ENCODE assay signal across 8 cellular contexts in the genomic region with DNA sequence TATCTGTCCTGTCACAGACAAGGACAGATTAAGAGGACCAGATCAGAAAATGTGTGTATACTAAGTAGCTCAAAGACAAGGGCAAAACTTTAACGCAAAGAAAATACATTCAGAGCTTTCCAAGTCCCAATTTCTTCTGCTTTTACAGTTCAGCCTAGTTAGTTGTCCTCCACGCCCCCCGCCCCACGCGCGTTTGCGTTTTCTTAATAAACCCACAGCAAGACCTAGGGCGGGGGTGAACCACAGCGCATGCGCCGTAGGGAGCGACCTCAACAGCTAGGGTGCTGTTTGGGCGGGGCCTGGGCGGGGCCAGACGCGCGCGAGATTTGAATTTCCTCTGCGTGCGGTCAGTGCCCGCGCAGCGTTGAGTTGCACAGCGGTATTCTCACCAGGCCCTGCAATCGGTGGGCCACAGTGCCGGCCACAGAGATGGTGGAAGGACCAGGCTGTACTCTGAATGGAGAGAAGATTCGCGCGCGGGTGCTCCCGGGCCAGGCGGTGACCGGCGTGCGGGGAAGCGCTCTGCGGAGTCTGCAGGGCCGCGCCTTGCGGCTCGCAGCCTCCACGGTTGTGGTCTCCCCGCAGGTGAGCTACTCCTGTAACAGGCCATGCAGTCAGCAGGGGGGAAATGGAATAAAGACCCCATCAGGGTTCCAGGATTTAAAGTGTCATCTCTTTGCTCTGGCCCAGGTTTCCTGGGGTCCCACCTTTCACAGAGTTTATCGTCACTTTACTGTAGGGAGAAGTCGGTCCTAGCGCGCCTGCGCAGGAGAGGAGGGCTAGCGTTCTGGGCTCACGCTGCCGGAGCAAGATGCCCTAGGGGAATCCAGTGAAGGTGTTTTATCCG.
A peak's percentile ranks its signal among the peaks of the same experiment; 100 is the strongest.
DNase-seq lines count a peak whose midpoint lies in the region; ATAC-seq and TF ChIP-seq lines count a peak whose summit lies in the region.

A gene with protein sequence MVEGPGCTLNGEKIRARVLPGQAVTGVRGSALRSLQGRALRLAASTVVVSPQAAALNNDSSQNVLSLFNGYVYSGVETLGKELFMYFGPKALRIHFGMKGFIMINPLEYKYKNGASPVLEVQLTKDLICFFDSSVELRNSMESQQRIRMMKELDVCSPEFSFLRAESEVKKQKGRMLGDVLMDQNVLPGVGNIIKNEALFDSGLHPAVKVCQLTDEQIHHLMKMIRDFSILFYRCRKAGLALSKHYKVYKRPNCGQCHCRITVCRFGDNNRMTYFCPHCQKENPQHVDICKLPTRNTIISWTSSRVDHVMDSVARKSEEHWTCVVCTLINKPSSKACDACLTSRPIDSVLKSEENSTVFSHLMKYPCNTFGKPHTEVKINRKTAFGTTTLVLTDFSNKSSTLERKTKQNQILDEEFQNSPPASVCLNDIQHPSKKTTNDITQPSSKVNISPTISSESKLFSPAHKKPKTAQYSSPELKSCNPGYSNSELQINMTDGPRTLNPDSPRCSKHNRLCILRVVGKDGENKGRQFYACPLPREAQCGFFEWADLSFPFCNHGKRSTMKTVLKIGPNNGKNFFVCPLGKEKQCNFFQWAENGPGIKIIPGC (plus strand): TSS at position 350 of the 847 bp plus-strand sequence. CDS start 80 bp downstream, at position 430.

- no peaks in the 10 kb centered on the region for H3K9me3 Mint-ChIP-seq in nephron

- H3K4me3 ChIP-seq in DOHH2 (ENCODE audit: low read length) (peak within 1 kb of the TSS; percentile 97), fibroblast of pulmonary artery (replicated peaks; ENCODE audit: low read depth, low read length) (peak within 1 kb of the TSS; percentile 88)

- peaks cover 11% of the 10 kb centered on the region for H3K4me1 Mint-ChIP-seq in nephron

- H3K9me3 ChIP-seq in DOHH2 (ENCODE audit: control insufficient read depth, insufficient read depth, low read length) = no peaks in the 10 kb centered on the region
- no peaks in the 10 kb centered on the region for H3K9me3 ChIP-seq in KOPT-K1 (ENCODE audit: insufficient read depth, low read length, poor library complexity, severe bottlenecking)

- H4K20me1 ChIP-seq in DOHH2 (ENCODE audit: control insufficient read depth, insufficient read depth, low read depth, low read length) = peaks cover 5% of the 10 kb centered on the region; the same call in 1 of the 2 replicates

- H3K27ac Mint-ChIP-seq in nephron = peak within 1 kb of the TSS; percentile 0 to 78 (median 9)

- H3K27ac ChIP-seq in DOHH2 (ENCODE audit: low read depth, low read length) (peak within 1 kb of the TSS; percentile 64), KOPT-K1 (ENCODE audit: low read depth, low read length, poor library complexity, severe bottlenecking) (peak within 1 kb of the TSS; percentile 97)

- peak within 1 kb of the TSS; percentile 80 to 96 (median 93) for H3K4me3 Mint-ChIP-seq in nephron

- peak; percentile 91 for DNase-seq in RKO (ENCODE audit: low spot score)
- peak; percentile 88 for DNase-seq in activated T-helper 1 cell treated with Interleukin-2 at 50 U/mL for 16 hours (ENCODE audit: low read depth)
- DNase-seq in fibroblast of pulmonary artery (ENCODE audit: low read depth) = peak; percentile 92
- DNase-seq in stimulated activated naive CD8-positive, alpha-beta T cell treated with anti-CD3 and anti-CD28 coated beads, Interleukin-15, Interleukin-2, amounts not matched to agents 100 U/mL and 50 U/mL, for 24 hours = peak; percentile 97

- peaks cover 50% of the 10 kb centered on the region for H3K79me2 ChIP-seq in DOHH2 (ENCODE audit: control insufficient read depth, low read length)

- no peaks in the 10 kb centered on the region for H3K36me3 Mint-ChIP-seq in nephron (ENCODE audit: low read depth)

- peaks cover 47% of the 10 kb centered on the region for H3K4me1 ChIP-seq in DOHH2 (ENCODE audit: control insufficient read depth, low read length)

- peak within 1 kb of the TSS; percentile 92 for H3K4me2 ChIP-seq in DOHH2 (ENCODE audit: low read length)

- H3K27me3 ChIP-seq in DOHH2 (ENCODE audit: control insufficient read depth, low read length) = no peaks in the 10 kb centered on the region

- no peaks in the 10 kb centered on the region for H3K27me3 Mint-ChIP-seq in nephron (ENCODE audit: low read depth)

- H3K36me3 ChIP-seq in DOHH2 (ENCODE audit: control insufficient read depth, low read length) (peaks cover 39% of the 10 kb centered on the region), KOPT-K1 (ENCODE audit: insufficient read depth, low read length) (peaks cover 26% of the 10 kb centered on the region)

- no peak for TF ChIP-seq CTCF in DOHH2 (IDR thresholded peaks at IDR 0.05; ENCODE audit: low read depth, low read length, poor library complexity, severe bottlenecking)
- no peak for TF ChIP-seq CTCF in fibroblast of pulmonary artery (IDR thresholded peaks at IDR 0.05; ENCODE audit: low read length, missing control alignments)
- TF ChIP-seq CTCF in nephron (IDR thresholded peaks at IDR 0.05; ENCODE audit: unreplicated experiment in 3 of 3) = no peak

- peak; percentile 88 for ATAC-seq in GM21825 (IDR thresholded peaks at IDR 0.05; ENCODE audit: unreplicated experiment)
- ATAC-seq in stimulated activated naive CD8-positive, alpha-beta T cell treated with anti-CD3 and anti-CD28 coated beads, Interleukin-15, Interleukin-2, amounts not matched to agents 100 U/mL and 50 U/mL, for 24 hours = peak; percentile 92

- H3F3A ChIP-seq in DOHH2 (ENCODE audit: control insufficient read depth, insufficient read depth) = no peaks in the 10 kb centered on the region

- H3K9me2 ChIP-seq in DOHH2 (replicated peaks; ENCODE audit: control insufficient read depth, low read length) = no peaks in the 10 kb centered on the region

Comparison
In these comparisons a context has a peak if more than half of its experiments do, and no peak if none do; other contexts are left out.
1. Peak in every context shown above with its lines: DNase-seq, ATAC-seq, H3K4me3 ChIP-seq and H3K27ac ChIP-seq.